16 cellular contexts compared by ENCODE assay signal in genomic region chr17:80308672-80309517, GRCh38. TPM values are rescaled to one million over a fixed set of nuclear protein-coding genes. Genes with fewer than 3 reads are reported as not detected.
A peak's percentile ranks its signal among the peaks of the same experiment; 100 is the strongest.
DNase-seq lines count a peak whose midpoint lies in the region; ATAC-seq, FAIRE-seq and TF ChIP-seq lines count a peak whose summit lies in the region.
"Had no signal": no experiment of that assay in that cellular context is flagged by ENCODE, and none has a peak within 500 bp of the region (broad histone marks: within the 10 kb centered on the region; RNA-seq: fewer than 3 reads in every experiment).

No MANE protein-coding gene starts in this region.

- TF ChIP-seq CTCF in Panc1 (IDR thresholded peaks at IDR 0.05) (no peak), astrocyte (IDR thresholded peaks at IDR 0.05; ENCODE audit: insufficient read depth, low read depth, low read length) (no peak), neutrophil (IDR thresholded peaks at IDR 0.05) (no peak)

- H3K27ac ChIP-seq in Panc1 (ENCODE audit: low read length), result no peak overlapping the region
- no peak overlapping the region for H3K27ac ChIP-seq in astrocyte (ENCODE audit: low read depth, low read length)
- H3K27ac ChIP-seq in neutrophil, result peak overlapping the region; percentile 23
- H3K27ac ChIP-seq: BLaER1 had no signal

- TSS peak; percentile 44 for BruUV-seq in Panc1 (replicated peaks; lab: Mats Ljungman, UMichigan)

- peaks cover 6% of the 10 kb centered on the region for H4K20me1 ChIP-seq in astrocyte (ENCODE audit: insufficient read depth, low read length)
- H4K20me1 ChIP-seq: BLaER1 had no signal

- POLR2A ChIA-PET in Panc1 (lab: Charles Lee), result no interaction called here

- ATAC-seq in Panc1 (no peak), GM21526 (IDR thresholded peaks at IDR 0.05; ENCODE audit: low FRiP score, unreplicated experiment) (no peak)

- peaks cover 35% of the 10 kb centered on the region for H3K36me3 ChIP-seq in Panc1 (ENCODE audit: control insufficient read depth, insufficient read depth, low read length)
- H3K36me3 ChIP-seq in astrocyte (ENCODE audit: insufficient read depth, low read length), result peaks cover 8% of the 10 kb centered on the region
- H3K36me3 ChIP-seq in neutrophil, result peaks cover 98% of the 10 kb centered on the region

- H3K4me1 ChIP-seq in Panc1 (ENCODE audit: control insufficient read depth, insufficient read depth, low read length), result no peaks in the 10 kb centered on the region
- no peaks in the 10 kb centered on the region for H3K4me1 ChIP-seq in astrocyte (ENCODE audit: insufficient read depth, low read length)
- H3K4me1 ChIP-seq in neutrophil (ENCODE audit: control insufficient read depth in 1 of 2, insufficient read depth in 1 of 2, low read depth in 1 of 2, low read length in 1 of 2), result no peaks in the 10 kb centered on the region
- H3K4me1 ChIP-seq: BLaER1 had no signal

- no peaks in the 10 kb centered on the region for H3K27me3 Mint-ChIP-seq in astrocyte (ENCODE audit: low read depth, unreplicated experiment)
- H3K27me3 Mint-ChIP-seq: memory B cell had no signal

- H3K27me3 ChIP-seq in Panc1 (ENCODE audit: control insufficient read depth, insufficient read depth, low read length), result no peaks in the 10 kb centered on the region
- H3K27me3 ChIP-seq in astrocyte (ENCODE audit: insufficient read depth, low read length), result no peaks in the 10 kb centered on the region
- H3K27me3 ChIP-seq in neutrophil, result no peaks in the 10 kb centered on the region
- H3K27me3 ChIP-seq: BLaER1 had no signal

- no peak overlapping the region for H3K27ac Mint-ChIP-seq in astrocyte (ENCODE audit: unreplicated experiment)
- H3K27ac Mint-ChIP-seq: memory B cell had no signal

- in situ Hi-C loops in Panc1 (cut with HindIII; ENCODE audit: low pct_unique_long_range_greater_than_20kb, low sequenced_read_pairs), result no loop called here

- CTCF ChIA-PET in Panc1 (lab: Charles Lee), result no interaction called here

- H3K4me1 Mint-ChIP-seq in astrocyte (ENCODE audit: low read depth, unreplicated experiment), result no peaks in the 10 kb centered on the region

- peaks cover 1% of the 10 kb centered on the region; the same call in 1 of the 2 replicates for H3K9me3 ChIP-seq in Panc1 (ENCODE audit: control insufficient read depth, insufficient read depth, low read depth, low read length)
- no peaks in the 10 kb centered on the region for H3K9me3 ChIP-seq in astrocyte (ENCODE audit: insufficient read depth, low read depth, low read length)
- no peaks in the 10 kb centered on the region for H3K9me3 ChIP-seq in neutrophil

- no peaks in the 10 kb centered on the region for H3K79me2 ChIP-seq in astrocyte (ENCODE audit: insufficient read depth, low read length)

- DNase-seq in GM12892 (ENCODE audit: insufficient read length) (no peak), Panc1 (ENCODE audit: low read depth, low spot score) (no peak), astrocyte (ENCODE audit: low read depth) (no peak), NCI-H1417 (lab: John Stamatoyannopoulos, UW) (no peak), superior temporal gyrus (ENCODE audit: extremely low spot score) (no peak)
- DNase-seq: caudate nucleus; GOT3; NCI-H2081; NCI-H526 treated with DMSO at 0.1 percent for 48 hours; occipital lobe; stimulated activated naive CD4-positive, alpha-beta T cell had no signal

- H3K9me3 Mint-ChIP-seq in astrocyte (ENCODE audit: unreplicated experiment), result peaks cover 3% of the 10 kb centered on the region

- peak overlapping the region; percentile 29 for H3K4me3 Mint-ChIP-seq in astrocyte (ENCODE audit: unreplicated experiment)
- H3K4me3 Mint-ChIP-seq: memory B cell had no signal

- intact Hi-C loops in Panc1 (cut with micrococcal nuclease; ENCODE audit: unreplicated experiment), result no loop called here

- no peak overlapping the region for H3K4me3 ChIP-seq in Panc1 (ENCODE audit: low read depth in 2 of 2, low read length in 2 of 2)
- no peak overlapping the region for H3K4me3 ChIP-seq in astrocyte (ENCODE audit: insufficient read depth, low read depth, low read length)
- H3K4me3 ChIP-seq in neutrophil (ENCODE audit: low read depth in 1 of 2, low read length in 1 of 2), result no peak overlapping the region
- H3K4me3 ChIP-seq: BLaER1 had no signal

- FAIRE-seq in GM12892 (lab: Jason Lieb, UNC), result peak; percentile 33
- no peak for FAIRE-seq in astrocyte (lab: Jason Lieb, UNC)
- FAIRE-seq: RCC 7860 had no signal

- TF ChIP-seq POLR2A in GM12892 (IDR thresholded peaks at IDR 0.05; ENCODE audit: low read depth, low read length), result no peak

- H3K4me2 ChIP-seq in astrocyte (ENCODE audit: low read length), result no peak overlapping the region
- H3K4me2 ChIP-seq: BLaER1 had no signal

- H3K36me3 Mint-ChIP-seq in astrocyte (ENCODE audit: low read depth, unreplicated experiment), result peaks cover 42% of the 10 kb centered on the region

- H3K9ac ChIP-seq in astrocyte (ENCODE audit: low read length), result no peak overlapping the region
- H3K9ac ChIP-seq: BLaER1 had no signal

- H2AFZ ChIP-seq in astrocyte (ENCODE audit: low read depth, low read length), result no peak overlapping the region

RNA-seq across cellular contexts. Expression of gene RNF213, which starts 48.2 kb away (rescaled TPM):
- polyA plus RNA-seq in GM12892 (2012; ENCODE audit: missing spikeins), result 98.6 TPM
- total RNA-seq in Panc1 (2021; ENCODE audit: unreplicated experiment) (230 TPM), astrocyte (120 and 129 TPM in 2 replicates)
- polyA plus RNA-seq in Panc1 (2012; ENCODE audit: insufficient read length), result 174 TPM
